Comparison of ENCODE assay signal across 1 cellular context in the genomic region with DNA sequence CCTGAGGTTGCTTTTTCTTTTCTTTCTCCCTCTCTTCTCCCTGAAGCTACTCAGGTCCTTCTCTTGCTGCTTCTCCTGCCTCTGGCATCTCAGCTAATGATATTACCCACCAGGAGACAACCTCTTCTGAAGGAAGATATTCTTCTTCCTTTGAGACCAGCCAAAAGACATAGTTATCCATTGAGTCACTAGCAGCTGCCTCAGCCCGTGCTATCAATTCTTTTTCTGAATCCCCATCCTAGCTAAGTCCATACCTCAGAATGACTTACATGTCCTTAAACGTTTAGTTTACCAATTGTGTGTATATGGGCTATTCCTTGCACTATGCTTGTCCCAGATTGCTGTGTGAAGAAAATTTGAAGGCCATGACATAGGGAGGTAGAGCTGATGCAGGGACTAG.
TF ChIP-seq lines count a peak whose summit lies in the region.

No MANE protein-coding gene starts in this region.

TF ChIP-seq in HepG2, 621 proteins besides CTCF, POLR2A, EP300 and RAD21 (continued from another document and continues in another):
- TF ChIP-seq FOXK2 (IDR thresholded peaks at IDR 0.05) (no peak), CHD4 (IDR thresholded peaks at IDR 0.05; ENCODE audit: borderline replicate concordance, low read length) (0 out of 2 replicates have a peak, but pooled peaks have one; percentile 3), ARNT2 (CRISPR knock-in tag; IDR thresholded peaks at IDR 0.05; ENCODE audit: low read depth) (no peak), ZNF646 (CRISPR knock-in tag; IDR thresholded peaks at IDR 0.05) (no peak), ZBTB7B (CRISPR knock-in tag; IDR thresholded peaks at IDR 0.05) (no peak), FOXO1 (CRISPR knock-in tag; IDR thresholded peaks at IDR 0.05) (no peak), ZC3H4 (CRISPR knock-in tag; IDR thresholded peaks at IDR 0.05; ENCODE audit: borderline replicate concordance) (no peak), SP4 (CRISPR knock-in tag; IDR thresholded peaks at IDR 0.05) (0 out of 2 replicates have a peak, but pooled peaks have one; percentile 20), SMAD9 (CRISPR knock-in tag; IDR thresholded peaks at IDR 0.05) (0 out of 2 replicates have a peak, but pooled peaks have one; percentile 58), ZNF326 (CRISPR knock-in tag; IDR thresholded peaks at IDR 0.05; ENCODE audit: borderline replicate concordance) (no peak), ZNF674 (CRISPR knock-in tag; IDR thresholded peaks at IDR 0.05; ENCODE audit: low read depth) (no peak), PRDM10 (CRISPR knock-in tag; IDR thresholded peaks at IDR 0.05; ENCODE audit: low read depth) (no peak), ZFAT (CRISPR knock-in tag; conservative IDR thresholded peaks at IDR 0.05) (no peak), ZNF446 (CRISPR knock-in tag; IDR thresholded peaks at IDR 0.05) (no peak), HNF1B (CRISPR knock-in tag; IDR thresholded peaks at IDR 0.05) (0 out of 2 replicates have a peak, but pooled peaks have one; percentile 9), ZKSCAN8 (CRISPR knock-in tag; IDR thresholded peaks at IDR 0.05; ENCODE audit: borderline replicate concordance) (no peak), TBL1XR1 (IDR thresholded peaks at IDR 0.05; ENCODE audit: borderline replicate concordance, low read length, partially characterized antibody) (no peak), ZNF33B (CRISPR knock-in tag; IDR thresholded peaks at IDR 0.05) (0 out of 2 replicates have a peak, but pooled peaks have one; percentile 19), RXRB (CRISPR knock-in tag; IDR thresholded peaks at IDR 0.05; ENCODE audit: borderline replicate concordance) (no peak), SRSF1 (optimal IDR thresholded peaks at IDR 0.05; ENCODE audit: low read depth, low read length) (no peak), THYN1 (CRISPR knock-in tag; IDR thresholded peaks at IDR 0.05; ENCODE audit: borderline replicate concordance, low read depth) (no peak), ZNF777 (CRISPR knock-in tag; IDR thresholded peaks at IDR 0.05) (no peak), HOXA9 (CRISPR knock-in tag; IDR thresholded peaks at IDR 0.05; ENCODE audit: borderline replicate concordance) (no peak), HCFC1 (IDR thresholded peaks at IDR 0.05; ENCODE audit: low read depth, low read length) (no peak), LCORL (IDR thresholded peaks at IDR 0.05) (no peak), LCORL (CRISPR knock-in tag; IDR thresholded peaks at IDR 0.05) (0 out of 2 replicates have a peak, but pooled peaks have one; percentile 24), ZNF121 (CRISPR knock-in tag; IDR thresholded peaks at IDR 0.05) (no peak), SOX5 (CRISPR knock-in tag; IDR thresholded peaks at IDR 0.05; ENCODE audit: borderline replicate concordance) (no peak), ZNF282 (IDR thresholded peaks at IDR 0.05; ENCODE audit: partially characterized antibody) (no peak), RBM22 (optimal IDR thresholded peaks at IDR 0.05; ENCODE audit: low read length) (no peak), HMG20B (CRISPR knock-in tag; conservative IDR thresholded peaks at IDR 0.05) (no peak), MIER2 (CRISPR knock-in tag; IDR thresholded peaks at IDR 0.05) (no peak), CENPX (CRISPR knock-in tag; IDR thresholded peaks at IDR 0.05) (no peak), PRPF4 (IDR thresholded peaks at IDR 0.05; ENCODE audit: low read depth, low read length, poor library complexity, severe bottlenecking) (no peak)
- TF ChIP-seq, protein P1, sequence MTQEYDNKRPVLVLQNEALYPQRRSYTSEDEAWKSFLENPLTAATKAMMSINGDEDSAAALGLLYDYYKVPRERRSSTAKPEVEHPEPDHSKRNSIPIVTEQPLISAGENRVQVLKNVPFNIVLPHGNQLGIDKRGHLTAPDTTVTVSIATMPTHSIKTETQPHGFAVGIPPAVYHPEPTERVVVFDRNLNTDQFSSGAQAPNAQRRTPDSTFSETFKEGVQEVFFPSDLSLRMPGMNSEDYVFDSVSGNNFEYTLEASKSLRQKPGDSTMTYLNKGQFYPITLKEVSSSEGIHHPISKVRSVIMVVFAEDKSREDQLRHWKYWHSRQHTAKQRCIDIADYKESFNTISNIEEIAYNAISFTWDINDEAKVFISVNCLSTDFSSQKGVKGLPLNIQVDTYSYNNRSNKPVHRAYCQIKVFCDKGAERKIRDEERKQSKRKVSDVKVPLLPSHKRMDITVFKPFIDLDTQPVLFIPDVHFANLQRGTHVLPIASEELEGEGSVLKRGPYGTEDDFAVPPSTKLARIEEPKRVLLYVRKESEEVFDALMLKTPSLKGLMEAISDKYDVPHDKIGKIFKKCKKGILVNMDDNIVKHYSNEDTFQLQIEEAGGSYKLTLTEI (CRISPR knock-in tag; conservative IDR thresholded peaks at IDR 0.05): no peak
- TF ChIP-seq, protein P2, sequence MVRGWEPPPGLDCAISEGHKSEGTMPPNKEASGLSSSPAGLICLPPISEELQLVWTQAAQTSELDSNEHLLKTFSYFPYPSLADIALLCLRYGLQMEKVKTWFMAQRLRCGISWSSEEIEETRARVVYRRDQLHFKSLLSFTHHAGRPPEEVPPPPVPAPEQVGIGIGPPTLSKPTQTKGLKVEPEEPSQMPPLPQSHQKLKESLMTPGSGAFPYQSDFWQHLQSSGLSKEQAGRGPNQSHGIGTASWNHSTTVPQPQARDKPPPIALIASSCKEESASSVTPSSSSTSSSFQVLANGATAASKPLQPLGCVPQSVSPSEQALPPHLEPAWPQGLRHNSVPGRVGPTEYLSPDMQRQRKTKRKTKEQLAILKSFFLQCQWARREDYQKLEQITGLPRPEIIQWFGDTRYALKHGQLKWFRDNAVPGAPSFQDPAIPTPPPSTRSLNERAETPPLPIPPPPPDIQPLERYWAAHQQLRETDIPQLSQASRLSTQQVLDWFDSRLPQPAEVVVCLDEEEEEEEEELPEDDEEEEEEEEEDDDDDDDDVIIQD (CRISPR knock-in tag; IDR thresholded peaks at IDR 0.05; ENCODE audit: low read depth): no peak
- TF ChIP-seq, protein P3, sequence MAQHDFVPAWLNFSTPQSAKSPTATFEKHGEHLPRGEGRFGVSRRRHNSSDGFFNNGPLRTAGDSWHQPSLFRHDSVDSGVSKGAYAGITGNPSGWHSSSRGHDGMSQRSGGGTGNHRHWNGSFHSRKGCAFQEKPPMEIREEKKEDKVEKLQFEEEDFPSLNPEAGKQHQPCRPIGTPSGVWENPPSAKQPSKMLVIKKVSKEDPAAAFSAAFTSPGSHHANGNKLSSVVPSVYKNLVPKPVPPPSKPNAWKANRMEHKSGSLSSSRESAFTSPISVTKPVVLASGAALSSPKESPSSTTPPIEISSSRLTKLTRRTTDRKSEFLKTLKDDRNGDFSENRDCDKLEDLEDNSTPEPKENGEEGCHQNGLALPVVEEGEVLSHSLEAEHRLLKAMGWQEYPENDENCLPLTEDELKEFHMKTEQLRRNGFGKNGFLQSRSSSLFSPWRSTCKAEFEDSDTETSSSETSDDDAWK (CRISPR knock-in tag; IDR thresholded peaks at IDR 0.05): no peak
- TF ChIP-seq, protein P4, sequence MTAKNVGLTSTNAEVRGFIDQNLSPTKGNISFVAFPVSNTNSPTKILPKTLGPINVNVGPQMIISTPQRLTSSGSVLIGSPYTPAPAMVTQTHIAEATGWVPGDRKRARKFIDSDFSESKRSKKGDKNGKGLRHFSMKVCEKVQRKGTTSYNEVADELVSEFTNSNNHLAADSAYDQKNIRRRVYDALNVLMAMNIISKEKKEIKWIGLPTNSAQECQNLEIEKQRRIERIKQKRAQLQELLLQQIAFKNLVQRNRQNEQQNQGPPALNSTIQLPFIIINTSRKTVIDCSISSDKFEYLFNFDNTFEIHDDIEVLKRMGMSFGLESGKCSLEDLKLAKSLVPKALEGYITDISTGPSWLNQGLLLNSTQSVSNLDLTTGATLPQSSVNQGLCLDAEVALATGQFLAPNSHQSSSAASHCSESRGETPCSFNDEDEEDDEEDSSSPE (CRISPR knock-in tag; IDR thresholded peaks at IDR 0.05): no peak
- TF ChIP-seq, protein P5, sequence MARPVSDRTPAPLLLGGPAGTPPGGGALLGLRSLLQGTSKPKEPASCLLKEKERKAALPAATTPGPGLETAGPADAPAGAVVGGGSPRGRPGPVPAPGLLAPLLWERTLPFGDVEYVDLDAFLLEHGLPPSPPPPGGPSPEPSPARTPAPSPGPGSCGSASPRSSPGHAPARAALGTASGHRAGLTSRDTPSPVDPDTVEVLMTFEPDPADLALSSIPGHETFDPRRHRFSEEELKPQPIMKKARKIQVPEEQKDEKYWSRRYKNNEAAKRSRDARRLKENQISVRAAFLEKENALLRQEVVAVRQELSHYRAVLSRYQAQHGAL (CRISPR knock-in tag; IDR thresholded peaks at IDR 0.05; ENCODE audit: not compliant biosample characterization): no peak
- TF ChIP-seq, protein P6, sequence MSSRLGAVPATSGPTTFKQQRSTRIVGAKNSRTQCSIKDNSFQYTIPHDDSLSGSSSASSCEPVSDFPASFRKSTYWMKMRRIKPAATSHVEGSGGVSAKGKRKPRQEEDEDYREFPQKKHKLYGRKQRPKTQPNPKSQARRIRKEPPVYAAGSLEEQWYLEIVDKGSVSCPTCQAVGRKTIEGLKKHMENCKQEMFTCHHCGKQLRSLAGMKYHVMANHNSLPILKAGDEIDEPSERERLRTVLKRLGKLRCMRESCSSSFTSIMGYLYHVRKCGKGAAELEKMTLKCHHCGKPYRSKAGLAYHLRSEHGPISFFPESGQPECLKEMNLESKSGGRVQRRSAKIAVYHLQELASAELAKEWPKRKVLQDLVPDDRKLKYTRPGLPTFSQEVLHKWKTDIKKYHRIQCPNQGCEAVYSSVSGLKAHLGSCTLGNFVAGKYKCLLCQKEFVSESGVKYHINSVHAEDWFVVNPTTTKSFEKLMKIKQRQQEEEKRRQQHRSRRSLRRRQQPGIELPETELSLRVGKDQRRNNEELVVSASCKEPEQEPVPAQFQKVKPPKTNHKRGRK (CRISPR knock-in tag; IDR thresholded peaks at IDR 0.05): 0 out of 2 replicates have a peak, but pooled peaks have one; percentile 45
